In genomic region chr1:220544901-220545303, GRCh38 we compare ENCODE assay signal across 1 cellular context.
TF ChIP-seq lines count a peak whose summit lies in the region.

No MANE protein-coding gene starts in this region.

TF ChIP-seq in GM23338, 12 proteins besides CTCF, POLR2A, EP300 and RAD21:
- TF ChIP-seq ZNF462 (CRISPR knock-in tag; IDR thresholded peaks at IDR 0.05): peak; percentile 71; the same call in 1 of the 2 replicates
- TF ChIP-seq STAT1 (IDR thresholded peaks at IDR 0.05; ENCODE audit: unreplicated experiment): no peak
